13 cellular contexts compared by ENCODE assay signal in genomic region chr12:4277856-4278581, GRCh38. TPM values are rescaled to one million over a fixed set of nuclear protein-coding genes. Genes with fewer than 3 reads are reported as not detected.
DNase-seq lines count a peak whose midpoint lies in the region; ATAC-seq, FAIRE-seq and TF ChIP-seq lines count a peak whose summit lies in the region.
"Had no signal": no experiment of that assay in that cellular context is flagged by ENCODE, and none has a peak within 500 bp of the region (broad histone marks: within the 10 kb centered on the region; RNA-seq: fewer than 3 reads in every experiment).

No MANE protein-coding gene starts in this region.

- no peak for TF ChIP-seq POLR2A in gastroesophageal sphincter (IDR thresholded peaks at IDR 0.05)

- TF ChIP-seq CTCF in gastroesophageal sphincter (IDR thresholded peaks at IDR 0.05) (no peak), PC-9 (conservative IDR thresholded peaks at IDR 0.05) (no peak)

- peaks cover 5 to 78% (median 43%) of the 10 kb centered on the region in 3 donors for H3K4me1 ChIP-seq in gastroesophageal sphincter
- H3K4me1 ChIP-seq in small intestine (ENCODE audit: control insufficient read depth in 2 of 2, insufficient read depth in 1 of 2, low read depth in 1 of 2, low read length in 1 of 2) = peaks cover 7 to 12% of the 10 kb centered on the region in 2 donors
- no peaks in the 10 kb centered on the region for H3K4me1 ChIP-seq in PC-9 (replicated peaks; ENCODE audit: insufficient read depth)

- CTCF ChIA-PET in activated CD4-positive, alpha-beta memory T cell treated with anti-CD3 and anti-CD28 coated beads for 36 hours (lab: Charles Lee) = interaction anchor here (0.7 to 5.8 kb wide), 45 partner anchors 8 to 412 kb away, joined by 3 to 153 read pairs (median 6); no protein-coding TSS in a partner anchor
- CTCF ChIA-PET in PC-9 (lab: Charles Lee) = interaction anchor here (0.6 to 0.8 kb wide), 2 partner anchors 394 to 1027 kb away, joined by 3 to 15 read pairs; no protein-coding TSS in a partner anchor

- no peaks in the 10 kb centered on the region for H3K27me3 Mint-ChIP-seq in activated T-cell treated with anti-CD3 and anti-CD28 coated beads, Interleukin-2, amount 50 U/mL, for 24 hours
- no peaks in the 10 kb centered on the region for H3K27me3 Mint-ChIP-seq in activated CD4-positive, alpha-beta memory T cell treated with anti-CD3 and anti-CD28 coated beads for 36 hours

- no peaks in the 10 kb centered on the region for H3K79me2 ChIP-seq in PC-9 (ENCODE audit: low read depth)

- H2AFZ ChIP-seq in PC-9 = no peak overlapping the region

- H3K9me3 ChIP-seq in gastroesophageal sphincter (no peaks in the 10 kb centered on the region), small intestine (ENCODE audit: control insufficient read depth, low read depth) (no peaks in the 10 kb centered on the region), PC-9 (ENCODE audit: insufficient read depth, low read depth) (no peaks in the 10 kb centered on the region)

- H3K4me3 Mint-ChIP-seq in activated T-cell treated with anti-CD3 and anti-CD28 coated beads, Interleukin-2, amount 50 U/mL, for 24 hours = peak overlapping the region; percentile 95
- H3K4me3 Mint-ChIP-seq in activated CD4-positive, alpha-beta memory T cell treated with anti-CD3 and anti-CD28 coated beads for 36 hours = peak overlapping the region; percentile 97

- no peak for DNase-seq in activated T-cell treated with anti-CD3 and anti-CD28 coated beads, Interleukin-2, amount 50 U/mL, for 24 hours
- no peak for DNase-seq in activated T-cell treated with anti-CD3 and anti-CD28 coated beads, Interleukin-2, amount 50 U/mL, for 48 hours
- DNase-seq in activated CD4-positive, alpha-beta memory T cell treated with anti-CD3 and anti-CD28 coated beads for 36 hours = no peak
- DNase-seq in small intestine (no peak), PC-9 (no peak), NCI-H2196 (lab: John Stamatoyannopoulos, UW; ENCODE audit: unreplicated experiment) (no peak)
- DNase-seq: ACHN; activated gamma-delta T cell; NCI-H1694 treated with DMSO at 0.1 percent for 48 hours; stimulated activated CD8-positive, alpha-beta memory T cell treated with anti-CD3 and anti-CD28 coated beads, Interleukin-4, amount 100 ng/mL, for 48 hours had no signal

- H3K27me3 ChIP-seq in gastroesophageal sphincter = peaks cover 5% of the 10 kb centered on the region
- no peaks in the 10 kb centered on the region for H3K27me3 ChIP-seq in small intestine (ENCODE audit: control insufficient read depth in 2 of 2, insufficient read depth in 2 of 2, low read length in 2 of 2)
- H3K27me3 ChIP-seq in PC-9 (ENCODE audit: insufficient read depth, low read depth) = peaks cover 91% of the 10 kb centered on the region

- peak overlapping the region; percentile 100 for H3K27ac Mint-ChIP-seq in activated T-cell treated with anti-CD3 and anti-CD28 coated beads, Interleukin-2, amount 50 U/mL, for 24 hours
- peak overlapping the region; percentile 99 for H3K27ac Mint-ChIP-seq in activated CD4-positive, alpha-beta memory T cell treated with anti-CD3 and anti-CD28 coated beads for 36 hours

- H3K27ac ChIP-seq in gastroesophageal sphincter (peak overlapping the region in 3 of 4 donors; percentile 29 to 98 (median 94)), small intestine (ENCODE audit: low read depth in 1 of 2, low read length in 1 of 2) (peak overlapping the region; percentile 24 to 69), PC-9 (no peak overlapping the region)

- H3K9me2 ChIP-seq in PC-9 (ENCODE audit: insufficient read depth) = no peaks in the 10 kb centered on the region

- peaks cover 96% of the 10 kb centered on the region for H3K36me3 Mint-ChIP-seq in activated T-cell treated with anti-CD3 and anti-CD28 coated beads, Interleukin-2, amount 50 U/mL, for 24 hours (ENCODE audit: low read depth)
- H3K36me3 Mint-ChIP-seq in activated CD4-positive, alpha-beta memory T cell treated with anti-CD3 and anti-CD28 coated beads for 36 hours = peaks cover 82% of the 10 kb centered on the region

- no peaks in the 10 kb centered on the region for H3K9me3 Mint-ChIP-seq in activated T-cell treated with anti-CD3 and anti-CD28 coated beads, Interleukin-2, amount 50 U/mL, for 24 hours
- no peaks in the 10 kb centered on the region for H3K9me3 Mint-ChIP-seq in activated CD4-positive, alpha-beta memory T cell treated with anti-CD3 and anti-CD28 coated beads for 36 hours

- ATAC-seq in gastroesophageal sphincter = no peak
- no peak for ATAC-seq in GM19455 (IDR thresholded peaks at IDR 0.05; ENCODE audit: unreplicated experiment)

- no peak for TF ChIP-seq EP300 in gastroesophageal sphincter (IDR thresholded peaks at IDR 0.05)

- no peaks in the 10 kb centered on the region for H4K20me1 ChIP-seq in PC-9 (ENCODE audit: insufficient read depth)

- no peak overlapping the region for H3K4me2 ChIP-seq in PC-9

- H3K36me3 ChIP-seq in gastroesophageal sphincter = peaks cover 0 to 50% of the 10 kb centered on the region in 2 donors
- peaks cover 5 to 8% of the 10 kb centered on the region in 2 donors for H3K36me3 ChIP-seq in small intestine (ENCODE audit: control insufficient read depth in 2 of 2, insufficient read depth in 2 of 2, low read length in 2 of 2)
- H3K36me3 ChIP-seq in PC-9 (ENCODE audit: low read depth) = no peaks in the 10 kb centered on the region

- WGBS in gastroesophageal sphincter (ENCODE audit: low coverage in 1 of 2), 2 donors = 39 to 48% methylated on average over 7 of the region's 7 CpGs
- WGBS in small intestine, 3 donors = 19 to 41% (median 32%) methylated on average over 7 of the region's 7 CpGs

- no peaks in the 10 kb centered on the region for H3F3A ChIP-seq in PC-9 (ENCODE audit: insufficient read depth, low read depth)

- POLR2A ChIA-PET in activated CD4-positive, alpha-beta memory T cell treated with anti-CD3 and anti-CD28 coated beads for 36 hours (lab: Charles Lee) = interaction anchor here (0.9 to 12.3 kb wide), 13 partner anchors 9 to 289 kb away, joined by 3 to 205 read pairs (median 7); no protein-coding TSS in a partner anchor
- POLR2A ChIA-PET in PC-9 (lab: Charles Lee; ENCODE audit: unreplicated experiment) = no interaction called here

- intact Hi-C loops in activated CD4-positive, alpha-beta memory T cell treated with anti-CD3 and anti-CD28 coated beads for 36 hours (cut with micrococcal nuclease) = loop anchor here (1.0 kb wide), 3 partner anchors 27 to 393 kb away; no protein-coding TSS in a partner anchor
- intact Hi-C loops in PC-9 (cut with micrococcal nuclease; ENCODE audit: unreplicated experiment) = loop anchor here (1.0 to 10.0 kb wide), 7 partner anchors 171 to 1203 kb away; partner anchors contain the start of gene TSPAN9

- H3K4me1 Mint-ChIP-seq in activated T-cell treated with anti-CD3 and anti-CD28 coated beads, Interleukin-2, amount 50 U/mL, for 24 hours (ENCODE audit: low read depth) = peaks cover 71% of the 10 kb centered on the region
- peaks cover 65% of the 10 kb centered on the region for H3K4me1 Mint-ChIP-seq in activated CD4-positive, alpha-beta memory T cell treated with anti-CD3 and anti-CD28 coated beads for 36 hours (ENCODE audit: low read depth)

- no TSS peak for BruUV-seq in PC-9 (replicated peaks; lab: Mats Ljungman, UMichigan)

- FAIRE-seq in small intestine (lab: Jason Lieb, UNC) = no peak

- H3K4me3 ChIP-seq in gastroesophageal sphincter (no peak overlapping the region), small intestine (ENCODE audit: low read depth in 1 of 2, low read length in 2 of 2) (no peak overlapping the region), PC-9 (no peak overlapping the region)

RNA-seq across cellular contexts. Expression of gene CCND2, which starts 4.5 kb away (rescaled TPM):
- 100 to 1,000 TPM; 255 to 261 TPM for total RNA-seq in activated CD4-positive, alpha-beta memory T cell treated with anti-CD3 and anti-CD28 coated beads for 36 hours
- 100 to 1,000 TPM; 106 to 149 (median 136) TPM for total RNA-seq in gastroesophageal sphincter
- 10 to 100 TPM in 1 of 3 donors, 1 to 10 TPM in 2; 5.6 to 38.1 (median 5.9) TPM for polyA plus RNA-seq in small intestine
- 0.09 TPM in 1 of 2 replicates, not detected in the other for total RNA-seq in PC-9 (2021)
- total RNA-seq: HT-29 had no signal

RNA-seq across cellular contexts. Expression of gene TIGAR, which starts 43.0 kb away (rescaled TPM):
- 10 to 100 TPM; 12.0 to 13.6 TPM for total RNA-seq in activated CD4-positive, alpha-beta memory T cell treated with anti-CD3 and anti-CD28 coated beads for 36 hours
- total RNA-seq in gastroesophageal sphincter (10 to 100 TPM in 2 of 4 donors, 1 to 10 TPM in 2; 4.6 to 10.5 (median 8.5) TPM), PC-9 (2021) (9.0 and 13.2 TPM in 2 replicates)
- 10 to 100 TPM in 1 of 3 donors, 1 to 10 TPM in 2; 4.7 to 10.1 (median 6.2) TPM for polyA plus RNA-seq in small intestine

Comparison
In these comparisons a context has a peak if more than half of its experiments do, and no peak if none do; other contexts are left out.
1. RNA of gene CCND2, which starts 4.5 kb away (total RNA-seq): 255 to 261 TPM in activated CD4-positive, alpha-beta memory T cell treated with anti-CD3 and anti-CD28 coated beads for 36 hours and 106 to 149 TPM in gastroesophageal sphincter; 0.09 TPM in PC-9; every median in the first group is over 10 times any median in the second.